ENCODE assay signal across 12 cellular contexts in genomic region chr2:230863442-230864121, GRCh38. TPM values are rescaled to one million over a fixed set of nuclear protein-coding genes. Genes with fewer than 3 reads are reported as not detected.
DNase-seq lines count a peak whose midpoint lies in the region; ATAC-seq and TF ChIP-seq lines count a peak whose summit lies in the region.
"Had no signal": no experiment of that assay in that cellular context is flagged by ENCODE, and none has a peak within 500 bp of the region (broad histone marks: within the 10 kb centered on the region; RNA-seq: fewer than 3 reads in every experiment).

No MANE protein-coding gene starts in this region.

- peaks cover 41% of the 10 kb centered on the region for H3K4me1 ChIP-seq in CD8-positive, alpha-beta memory T cell (ENCODE audit: insufficient read depth, low read length)
- peaks cover 24 to 34% of the 10 kb centered on the region in 2 experiments for H3K4me1 ChIP-seq in HCT116 (ENCODE audit: control insufficient read depth in 1 of 2, insufficient read depth in 2 of 2, low read length in 2 of 2)
- peaks cover 30% of the 10 kb centered on the region for H3K4me1 ChIP-seq in mucosa of descending colon (ENCODE audit: low read depth)
- H3K4me1 ChIP-seq in Karpas-422 (ENCODE audit: low read length), result peaks cover 24% of the 10 kb centered on the region

- H3K36me3 Mint-ChIP-seq in CD8-positive, alpha-beta memory T cell, result no peaks in the 10 kb centered on the region
- no peaks in the 10 kb centered on the region for H3K36me3 Mint-ChIP-seq in activated naive CD8-positive, alpha-beta T cell treated with anti-CD3 and anti-CD28 coated beads for 36 hours

- intact Hi-C loops in HCT116 (cut with micrococcal nuclease), result loop anchor here (1.0 kb wide), 1 partner anchor 13 kb away; no protein-coding TSS in a partner anchor
- intact Hi-C loops in mucosa of descending colon (cut with DNase I, micrococcal nuclease), result no loop called here

- H2AFZ ChIP-seq in HCT116 (ENCODE audit: low read depth, low read length, poor library complexity, severe bottlenecking) (peak overlapping the region; percentile 88), Karpas-422 (ENCODE audit: low read length) (no peak overlapping the region)

- TF ChIP-seq RAD21 in HCT116 (IDR thresholded peaks at IDR 0.05; ENCODE audit: low read depth), result no peak

- no peaks in the 10 kb centered on the region for H3K9me3 ChIP-seq in CD8-positive, alpha-beta memory T cell (ENCODE audit: low read length)
- H3K9me3 ChIP-seq in HCT116 (ENCODE audit: control insufficient read depth in 1 of 2, insufficient read depth in 1 of 2, low read depth in 1 of 2, low read length in 2 of 2) (no peaks in the 10 kb centered on the region), mucosa of descending colon (no peaks in the 10 kb centered on the region), Karpas-422 (ENCODE audit: low read length) (no peaks in the 10 kb centered on the region)

- H3K36me3 ChIP-seq in CD8-positive, alpha-beta memory T cell (ENCODE audit: insufficient read depth, low read length), result no peaks in the 10 kb centered on the region
- H3K36me3 ChIP-seq in HCT116 (ENCODE audit: control insufficient read depth in 1 of 2, insufficient read depth in 2 of 2, low read length in 2 of 2) (no peaks in the 10 kb centered on the region), mucosa of descending colon (ENCODE audit: low read depth) (no peaks in the 10 kb centered on the region), Karpas-422 (ENCODE audit: insufficient read depth, low read length) (no peaks in the 10 kb centered on the region)

- H4K20me1 ChIP-seq in HCT116 (ENCODE audit: insufficient read depth) (no peaks in the 10 kb centered on the region), Karpas-422 (ENCODE audit: insufficient read depth, low read depth, low read length) (no peaks in the 10 kb centered on the region)

- POLR2A ChIA-PET in CD8-positive, alpha-beta memory T cell (lab: Charles Lee), result interaction anchor here (2.1 kb wide), 1 partner anchor 14 kb away, joined by 8 read pairs; no protein-coding TSS in a partner anchor
- POLR2A ChIA-PET in HCT116 (lab: Charles Lee), result no interaction called here

- RAD21 ChIA-PET in HCT116 (lab: Charles Lee; ENCODE audit: low non-redundant PET in 1 of 2, low total read pairs in 2 of 2, uncharacterized antibody in 2 of 2, unreplicated experiment in 2 of 2), result no interaction called here

- no TSS peak for BruUV-seq in HCT116 (replicated peaks; lab: Mats Ljungman, UMichigan)

- DNase-seq in CD8-positive, alpha-beta memory T cell, result no peak
- DNase-seq in HCT116 (ENCODE audit: low read depth, low spot score), result no peak
- no peak for DNase-seq in activated naive CD8-positive, alpha-beta T cell treated with anti-CD3 and anti-CD28 coated beads for 36 hours
- DNase-seq in mucosa of descending colon, result peak in 2 of 3 donors; percentile 36
- DNase-seq in Karpas-422, result no peak
- DNase-seq in erythroblast (lab: John Stamatoyannopoulos, UW), result no peak
- no peak for DNase-seq in DMS79 (lab: John Stamatoyannopoulos, UW)
- DNase-seq: activated effector memory CD4-positive, alpha-beta T cell treated with Interleukin-2 at 50 U/mL for 16 hours; effector CD4-positive, alpha-beta T cell; NCI-H1048; stimulated activated CD4-positive, alpha-beta T cell treated with anti-CD3 and anti-CD28 coated beads, Interleukin-12 subunit alpha, Interleukin-12 subunit beta, amount 100 ng/mL, for 4 hours had no signal

- peak overlapping the region in 5 of 8 donors; percentile 23 to 88 (median 52) for H3K27ac Mint-ChIP-seq in CD8-positive, alpha-beta memory T cell
- peak overlapping the region; percentile 47 for H3K27ac Mint-ChIP-seq in activated naive CD8-positive, alpha-beta T cell treated with anti-CD3 and anti-CD28 coated beads for 36 hours

- no peak overlapping the region for H3K27ac ChIP-seq in CD8-positive, alpha-beta memory T cell (ENCODE audit: low read depth, low read length)
- H3K27ac ChIP-seq in HCT116 (ENCODE audit: low read depth, low read length) (no peak overlapping the region; the same call in 1 of the 2 replicates), Karpas-422 (ENCODE audit: low read length) (no peak overlapping the region)
- H3K27ac ChIP-seq: GM23248 had no signal

- no peak for TF ChIP-seq CTCF in HCT116 (IDR thresholded peaks at IDR 0.05 in 2 of 3, conservative IDR thresholded peaks at IDR 0.05 in 1 of 3; ENCODE audit: borderline replicate concordance in 1 of 3, insufficient read depth in 1 of 3, low read depth in 2 of 3, low read length in 2 of 3)
- no peak for TF ChIP-seq CTCF in mucosa of descending colon (IDR thresholded peaks at IDR 0.05)

- H3K4me3 ChIP-seq in CD8-positive, alpha-beta memory T cell (ENCODE audit: low read length), result no peak overlapping the region
- H3K4me3 ChIP-seq in HCT116 (replicated peaks in 1 of 2; ENCODE audit: low read depth in 1 of 2, low read length in 2 of 2) (peak overlapping the region in 1 of 2 experiments; percentile 92; a peak in 3 of 4 replicates), mucosa of descending colon (no peak overlapping the region), Karpas-422 (ENCODE audit: low read length) (no peak overlapping the region)

- CTCF ChIA-PET in CD8-positive, alpha-beta memory T cell (lab: Charles Lee), result interaction anchor here (0.8 to 1.8 kb wide), 5 partner anchors 15 to 124 kb away, joined by 3 to 7 read pairs (median 5); no protein-coding TSS in a partner anchor
- CTCF ChIA-PET in HCT116 (lab: Charles Lee), result interaction anchor here (0.8 to 1.4 kb wide), 2 partner anchors 11 to 16 kb away, joined by 3 to 4 read pairs; no protein-coding TSS in a partner anchor

- ATAC-seq in HCT116, result no peak
- no peak for ATAC-seq in mucosa of descending colon

- H3K79me2 ChIP-seq in HCT116 (ENCODE audit: insufficient read depth, low read length), result peaks cover 6% of the 10 kb centered on the region; the same call in 1 of the 2 replicates
- H3K79me2 ChIP-seq in Karpas-422 (ENCODE audit: low read length), result no peaks in the 10 kb centered on the region

- peak overlapping the region; percentile 90 to 95 (median 92) for H3K4me3 Mint-ChIP-seq in CD8-positive, alpha-beta memory T cell
- H3K4me3 Mint-ChIP-seq in activated naive CD8-positive, alpha-beta T cell treated with anti-CD3 and anti-CD28 coated beads for 36 hours, result peak overlapping the region; percentile 87

- H3K4me1 Mint-ChIP-seq in CD8-positive, alpha-beta memory T cell, result peaks cover 40 to 72% (median 49%) of the 10 kb centered on the region in 3 donors
- peaks cover 57% of the 10 kb centered on the region for H3K4me1 Mint-ChIP-seq in activated naive CD8-positive, alpha-beta T cell treated with anti-CD3 and anti-CD28 coated beads for 36 hours

- H3K27me3 ChIP-seq in CD8-positive, alpha-beta memory T cell (ENCODE audit: insufficient read depth, low read length, poor library complexity, severe bottlenecking), result no peaks in the 10 kb centered on the region
- no peaks in the 10 kb centered on the region for H3K27me3 ChIP-seq in HCT116 (ENCODE audit: insufficient read depth, low read length)
- H3K27me3 ChIP-seq in Karpas-422 (ENCODE audit: low read length), result no peaks in the 10 kb centered on the region

- H3K27me3 Mint-ChIP-seq in CD8-positive, alpha-beta memory T cell, result peaks cover 3 to 6% of the 10 kb centered on the region in 2 donors
- H3K27me3 Mint-ChIP-seq in activated naive CD8-positive, alpha-beta T cell treated with anti-CD3 and anti-CD28 coated beads for 36 hours, result no peaks in the 10 kb centered on the region

- H3K9ac ChIP-seq in HCT116 (ENCODE audit: low read length), result no peak overlapping the region
- H3K9ac ChIP-seq in Karpas-422 (ENCODE audit: low read length), result no peak overlapping the region
- H3K9ac ChIP-seq: GM23248 had no signal

- no peaks in the 10 kb centered on the region for H3K9me2 ChIP-seq in HCT116 (ENCODE audit: insufficient read depth)
- no peaks in the 10 kb centered on the region for H3K9me2 ChIP-seq in Karpas-422 (replicated peaks; ENCODE audit: insufficient read depth, low read length)

- no peaks in the 10 kb centered on the region for H3K9me3 Mint-ChIP-seq in CD8-positive, alpha-beta memory T cell
- no peaks in the 10 kb centered on the region for H3K9me3 Mint-ChIP-seq in activated naive CD8-positive, alpha-beta T cell treated with anti-CD3 and anti-CD28 coated beads for 36 hours

- TF ChIP-seq POLR2A in HCT116 (IDR thresholded peaks at IDR 0.05; ENCODE audit: borderline replicate concordance, extremely low read depth, insufficient read depth, insufficient read length) (no peak), erythroblast (IDR thresholded peaks at IDR 0.05; ENCODE audit: low read length) (no peak)

- H3K4me2 ChIP-seq in HCT116 (ENCODE audit: low read length), result peak overlapping the region; percentile 98
- H3K4me2 ChIP-seq in Karpas-422 (ENCODE audit: low read depth, low read length, poor library complexity, severe bottlenecking), result no peak overlapping the region

TF ChIP-seq in HCT116, 20 proteins besides CTCF, POLR2A, EP300 and RAD21 (continues in another document):
- no peak for TF ChIP-seq JUND (IDR thresholded peaks at IDR 0.05)
- TF ChIP-seq SRF (IDR thresholded peaks at IDR 0.05; ENCODE audit: low read depth), result no peak
- no peak for TF ChIP-seq EGR1 (IDR thresholded peaks at IDR 0.05; ENCODE audit: low read depth)
- TF ChIP-seq CBX3 (IDR thresholded peaks at IDR 0.05; ENCODE audit: low read depth), result no peak
- TF ChIP-seq FOSL1 (IDR thresholded peaks at IDR 0.05; ENCODE audit: low read depth), result no peak
- no peak for TF ChIP-seq EZH2 (IDR thresholded peaks at IDR 0.05)
- TF ChIP-seq ZNF274 (IDR thresholded peaks at IDR 0.05; ENCODE audit: low read depth, low read length), result no peak

RNA-seq across cellular contexts. Expression of gene ITM2C, which starts 1.2 kb away (rescaled TPM):
- 10 to 100 TPM; 56.1 to 58.6 TPM for total RNA-seq in CD8-positive, alpha-beta memory T cell
- 50.1 TPM for polyA plus RNA-seq in CD8-positive, alpha-beta memory T cell
- total RNA-seq in HCT116 (2021; ENCODE audit: unreplicated experiment) (117 TPM), mucosa of descending colon (1,000 to 10,000 TPM; 1,048 to 2,192 (median 2,113) TPM)
- polyA plus RNA-seq in HCT116 (2012), result 192 and 214 TPM in 2 replicates
- 10 to 100 TPM; 69.9 to 73.6 TPM for total RNA-seq in activated naive CD8-positive, alpha-beta T cell treated with anti-CD3 and anti-CD28 coated beads for 36 hours
- 0.19 TPM in 1 of 2 replicates, not detected in the other for total RNA-seq in Karpas-422 (2014; rRNA removed; shearing (Covaris generic); ENCODE audit: low replicate concordance)

Comparison
In these comparisons a context has a peak if more than half of its experiments do, and no peak if none do; other contexts are left out.
1. DNase-seq: peak in mucosa of descending colon (2 of 3); none in CD8-positive, alpha-beta memory T cell (0 of 5), HCT116 (single experiment), activated naive CD8-positive, alpha-beta T cell treated with anti-CD3 and anti-CD28 coated beads for 36 hours (single experiment), Karpas-422 (single experiment), erythroblast (0 of 2) and DMS79 (single experiment).
2. RNA of gene ITM2C, which starts 1.2 kb away (total RNA-seq): 1,048 to 2,192 TPM in mucosa of descending colon, 117 TPM in HCT116 (single experiment), 69.9 to 73.6 TPM in activated naive CD8-positive, alpha-beta T cell treated with anti-CD3 and anti-CD28 coated beads for 36 hours and 56.1 to 58.6 TPM in CD8-positive, alpha-beta memory T cell; 0.19 TPM in Karpas-422; every median in the first group is over 10 times any median in the second.